In the genomic region with DNA sequence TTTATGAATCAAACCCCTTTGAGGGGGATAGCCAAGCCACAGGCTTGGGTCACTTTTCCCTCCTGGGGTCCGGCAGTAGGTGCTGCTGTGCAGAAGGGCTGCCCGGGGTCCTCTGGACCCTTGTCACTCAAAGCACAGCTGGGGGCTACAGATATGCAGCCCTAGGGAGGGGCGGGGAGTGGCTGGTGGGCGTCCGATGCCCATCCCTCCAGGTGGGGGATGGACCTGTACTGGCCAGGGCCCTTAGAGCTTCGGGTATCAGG, we compare ENCODE assay signal across 8 cellular contexts. TPM values are rescaled to one million over a fixed set of nuclear protein-coding genes. Genes with fewer than 3 reads are reported as not detected.
DNase-seq lines count a peak whose midpoint lies in the region; ATAC-seq and TF ChIP-seq lines count a peak whose summit lies in the region.

No MANE protein-coding gene starts in this region.

- no peaks in the 10 kb centered on the region for H3K36me3 Mint-ChIP-seq in nephron progenitor cell (ENCODE audit: low read depth)

- H3K27ac ChIP-seq in effector memory CD4-positive, alpha-beta T cell (ENCODE audit: insufficient read depth, low read length, poor library complexity, severe bottlenecking): peak overlapping the region; percentile 51

- peaks cover 70% of the 10 kb centered on the region for H3K4me1 Mint-ChIP-seq in nephron progenitor cell

- peaks cover 37% of the 10 kb centered on the region for H3K36me3 ChIP-seq in MG63
- peaks cover 15% of the 10 kb centered on the region for H3K36me3 ChIP-seq in effector memory CD4-positive, alpha-beta T cell (ENCODE audit: control insufficient read depth, insufficient read depth, low read length)

- H3K4me1 ChIP-seq in effector memory CD4-positive, alpha-beta T cell (ENCODE audit: control insufficient read depth, insufficient read depth, low read length, poor library complexity, severe bottlenecking): peaks cover 34% of the 10 kb centered on the region

- no peaks in the 10 kb centered on the region for H3K27me3 ChIP-seq in MG63
- H3K27me3 ChIP-seq in effector memory CD4-positive, alpha-beta T cell (replicated peaks; ENCODE audit: control insufficient read depth, insufficient read depth, low read length, poor library complexity, severe bottlenecking): no peaks in the 10 kb centered on the region

- peak overlapping the region; percentile 99 for H3K4me3 ChIP-seq in AG10803 (ENCODE audit: low read length)
- peak overlapping the region; percentile 74 for H3K4me3 ChIP-seq in MG63
- H3K4me3 ChIP-seq in effector memory CD4-positive, alpha-beta T cell (ENCODE audit: insufficient read depth, low read depth, low read length, poor library complexity, severe bottlenecking): peak overlapping the region; percentile 52

- no peak for ATAC-seq in HG03457 (IDR thresholded peaks at IDR 0.05; ENCODE audit: unreplicated experiment)
- ATAC-seq in HG03520 (IDR thresholded peaks at IDR 0.05; ENCODE audit: unreplicated experiment): no peak
- no peak for ATAC-seq in GM18511 (IDR thresholded peaks at IDR 0.05; ENCODE audit: unreplicated experiment)

- H3K9me3 Mint-ChIP-seq in nephron progenitor cell: no peaks in the 10 kb centered on the region

- TF ChIP-seq CTCF in AG10803 (conservative IDR thresholded peaks at IDR 0.05; ENCODE audit: low read length) (no peak), nephron progenitor cell (IDR thresholded peaks at IDR 0.05) (no peak)

- H3K9me3 ChIP-seq in MG63: no peaks in the 10 kb centered on the region
- no peaks in the 10 kb centered on the region for H3K9me3 ChIP-seq in effector memory CD4-positive, alpha-beta T cell (ENCODE audit: control insufficient read depth, low read length)

- H3K4me3 Mint-ChIP-seq in nephron progenitor cell: peak overlapping the region; percentile 90

- DNase-seq in AG10803 (ENCODE audit: low read depth): no peak
- DNase-seq in MG63: no peak
- no peak for DNase-seq in effector memory CD4-positive, alpha-beta T cell
- no peak for DNase-seq in nephron progenitor cell
- no peak for DNase-seq in stimulated activated CD4-positive, alpha-beta T cell treated with anti-CD3 and anti-CD28 coated beads, Interleukin-4, amount 100 ng/mL, for 1 hour

- H3K27ac Mint-ChIP-seq in nephron progenitor cell: no peak overlapping the region

- H3K27me3 Mint-ChIP-seq in nephron progenitor cell (ENCODE audit: low read depth, poor library complexity): no peaks in the 10 kb centered on the region

RNA-seq across cellular contexts. Expression of gene VASN, which starts 0.6 kb away (rescaled TPM):
- total RNA-seq in MG63 (2014; rRNA removed; shearing (Covaris generic); ENCODE audit: low replicate concordance): 55.7 and 68.7 TPM in 2 replicates

RNA-seq across cellular contexts. Expression of gene PAM16, which starts 21.1 kb away (rescaled TPM):
- 84.1 and 105 TPM in 2 replicates for total RNA-seq in MG63 (2014; rRNA removed; shearing (Covaris generic); ENCODE audit: low replicate concordance)

RNA-seq across cellular contexts. Expression of gene CORO7, which starts 44.1 kb away (rescaled TPM):
- 7.5 and 9.2 TPM in 2 replicates for total RNA-seq in MG63 (2014; rRNA removed; shearing (Covaris generic); ENCODE audit: low replicate concordance)

RNA-seq across cellular contexts. Expression of gene DNAJA3, which starts 53.4 kb away (rescaled TPM):
- 125 and 127 TPM in 2 replicates for total RNA-seq in MG63 (2014; rRNA removed; shearing (Covaris generic); ENCODE audit: low replicate concordance)

RNA-seq across cellular contexts. Expression of gene GLIS2, which starts 56.4 kb away (rescaled TPM):
- total RNA-seq in MG63 (2014; rRNA removed; shearing (Covaris generic); ENCODE audit: low replicate concordance): 0.22 and 2.1 TPM in 2 replicates
